ENCODE assay signal across 1 cellular context in genomic region chr10:61904711-61905445, GRCh38.
TF ChIP-seq lines count a peak whose summit lies in the region.

No MANE protein-coding gene starts in this region.

TF ChIP-seq in HepG2, 621 proteins besides CTCF, POLR2A, EP300 and RAD21 (continued from another document and continues in another):
- TF ChIP-seq ZNF704 (CRISPR knock-in tag; IDR thresholded peaks at IDR 0.05; ENCODE audit: borderline replicate concordance) (no peak), SMC3 (IDR thresholded peaks at IDR 0.05; ENCODE audit: low read length) (peak; percentile 7; the same call in 1 of the 2 replicates), GRHL1 (CRISPR knock-in tag; conservative IDR thresholded peaks at IDR 0.05) (no peak), HOMEZ (CRISPR knock-in tag; IDR thresholded peaks at IDR 0.05; ENCODE audit: low read depth) (peak; percentile 56; the same call in 1 of the 2 replicates), TMF1 (CRISPR knock-in tag; IDR thresholded peaks at IDR 0.05; ENCODE audit: low read depth) (no peak), ZSCAN25 (CRISPR knock-in tag; IDR thresholded peaks at IDR 0.05) (0 out of 2 replicates have a peak, but pooled peaks have one; percentile 23), GATAD2A (CRISPR knock-in tag; IDR thresholded peaks at IDR 0.05) (0 out of 2 replicates have a peak, but pooled peaks have one; percentile 21), EED (CRISPR knock-in tag; IDR thresholded peaks at IDR 0.05) (no peak), TFAP4 (IDR thresholded peaks at IDR 0.05; ENCODE audit: borderline replicate concordance, low read depth) (no peak), CREM (IDR thresholded peaks at IDR 0.05) (peak; percentile 56; the same call in 1 of the 2 replicates), CREM (CRISPR knock-in tag; IDR thresholded peaks at IDR 0.05) (no peak), ATF7 (IDR thresholded peaks at IDR 0.05) (peak; percentile 69), ATF7 (CRISPR knock-in tag; IDR thresholded peaks at IDR 0.05) (no peak), MTA3 (CRISPR knock-in tag; IDR thresholded peaks at IDR 0.05) (no peak), ATF2 (CRISPR knock-in tag; IDR thresholded peaks at IDR 0.05) (peak; percentile 75), ETV5 (CRISPR knock-in tag; IDR thresholded peaks at IDR 0.05; ENCODE audit: borderline replicate concordance) (peak; percentile 24; the same call in 1 of the 2 replicates), GPBP1L1 (CRISPR knock-in tag; IDR thresholded peaks at IDR 0.05) (no peak), SRF (IDR thresholded peaks at IDR 0.05; ENCODE audit: low read depth, low read length) (no peak), MAFK (conservative IDR thresholded peaks at IDR 0.05 in 1 of 2, IDR thresholded peaks at IDR 0.05 in 1 of 2; ENCODE audit: low read length in 2 of 2) (peak in 1 of 2 experiments; percentile 35; a peak in 1 of 4 replicates), HNF1A (IDR thresholded peaks at IDR 0.05; ENCODE audit: low read depth) (peak; percentile 56; the same call in 1 of the 2 replicates), HNF1A (CRISPR knock-in tag; IDR thresholded peaks at IDR 0.05; ENCODE audit: borderline replicate concordance) (no peak), SOX13 (IDR thresholded peaks at IDR 0.05) (no peak), SOX13 (CRISPR knock-in tag; conservative IDR thresholded peaks at IDR 0.05 in 1 of 2, IDR thresholded peaks at IDR 0.05 in 1 of 2) (0 out of 4 replicates have a peak, but pooled peaks of 1 of the 2 experiments have one; percentile 11), SIX1 (CRISPR knock-in tag; IDR thresholded peaks at IDR 0.05; ENCODE audit: borderline replicate concordance) (peak; percentile 34; the same call in 1 of the 2 replicates), GABPA (IDR thresholded peaks at IDR 0.05; ENCODE audit: low read depth, low read length) (no peak), GABPA (CRISPR knock-in tag; IDR thresholded peaks at IDR 0.05; ENCODE audit: low read depth) (peak; percentile 61), ZNF33B (CRISPR knock-in tag; IDR thresholded peaks at IDR 0.05) (no peak), ELF1 (CRISPR knock-in tag; IDR thresholded peaks at IDR 0.05) (no peak), FIP1L1 (IDR thresholded peaks at IDR 0.05; ENCODE audit: borderline replicate concordance, insufficient read depth, low read depth, low read length) (no peak), STAG1 (CRISPR knock-in tag; IDR thresholded peaks at IDR 0.05) (peak; percentile 32; the same call in 1 of the 2 replicates), NFIB (CRISPR knock-in tag; IDR thresholded peaks at IDR 0.05; ENCODE audit: borderline replicate concordance) (no peak), GABPB1 (CRISPR knock-in tag; IDR thresholded peaks at IDR 0.05) (peak; percentile 54; the same call in 1 of the 2 replicates), CEBPB (IDR thresholded peaks at IDR 0.05; ENCODE audit: borderline replicate concordance, low read depth, low read length) (peak; percentile 66; the same call in 1 of the 2 replicates), ARID5B (CRISPR knock-in tag; IDR thresholded peaks at IDR 0.05) (0 out of 2 replicates have a peak, but pooled peaks have one; percentile 29), HNRNPL (IDR thresholded peaks at IDR 0.05; ENCODE audit: low read depth, low read length) (no peak), RXRB (CRISPR knock-in tag; IDR thresholded peaks at IDR 0.05; ENCODE audit: borderline replicate concordance) (peak; percentile 32; the same call in 1 of the 2 replicates), SAP130 (CRISPR knock-in tag; IDR thresholded peaks at IDR 0.05; ENCODE audit: low read depth) (0 out of 2 replicates have a peak, but pooled peaks have one; percentile 47), ZNF740 (CRISPR knock-in tag; IDR thresholded peaks at IDR 0.05) (no peak), ZNF432 (CRISPR knock-in tag; IDR thresholded peaks at IDR 0.05; ENCODE audit: borderline replicate concordance) (no peak), ZBTB43 (CRISPR knock-in tag; conservative IDR thresholded peaks at IDR 0.05) (0 out of 2 replicates have a peak, but pooled peaks have one; percentile 28), MXI1 (IDR thresholded peaks at IDR 0.05; ENCODE audit: borderline replicate concordance, low read depth, low read length) (no peak), ZKSCAN5 (CRISPR knock-in tag; IDR thresholded peaks at IDR 0.05) (no peak), ZNF614 (CRISPR knock-in tag; IDR thresholded peaks at IDR 0.05; ENCODE audit: borderline replicate concordance) (peak; percentile 50; the same call in 1 of the 2 replicates)
